Comparison of ENCODE assay signal across 12 cellular contexts in genomic region chr2:238761802-238762373, GRCh38.
A peak's percentile ranks its signal among the peaks of the same experiment; 100 is the strongest.
DNase-seq lines count a peak whose midpoint lies in the region; ATAC-seq and TF ChIP-seq lines count a peak whose summit lies in the region.
"Had no signal": no experiment of that assay in that cellular context is flagged by ENCODE, and none has a peak within 500 bp of the region (broad histone marks: within the 10 kb centered on the region; RNA-seq: fewer than 3 reads in every experiment).

No MANE protein-coding gene starts in this region.

- no peak overlapping the region for H3K27ac ChIP-seq in Karpas-422 (ENCODE audit: low read length)
- no peak overlapping the region for H3K27ac ChIP-seq in naive thymus-derived CD4-positive, alpha-beta T cell (ENCODE audit: low read depth, low read length)

- no peak overlapping the region for H2AFZ ChIP-seq in Karpas-422 (ENCODE audit: low read length)

- no peaks in the 10 kb centered on the region for H4K20me1 ChIP-seq in Karpas-422 (ENCODE audit: insufficient read depth, low read depth, low read length)

- H3K4me1 Mint-ChIP-seq in naive thymus-derived CD4-positive, alpha-beta T cell: peaks cover 0 to 1% (median 0%) of the 10 kb centered on the region in 7 donors

- POLR2A ChIA-PET in naive thymus-derived CD4-positive, alpha-beta T cell (lab: Charles Lee): no interaction called here

- H3K4me2 ChIP-seq in Karpas-422 (ENCODE audit: low read depth, low read length, poor library complexity, severe bottlenecking): no peak overlapping the region

- no peaks in the 10 kb centered on the region for H3K9me3 ChIP-seq in Karpas-422 (ENCODE audit: low read length)
- H3K9me3 ChIP-seq in naive thymus-derived CD4-positive, alpha-beta T cell (ENCODE audit: control insufficient read depth in 2 of 3, low read length in 3 of 3): no peaks in the 10 kb centered on the region

- no peaks in the 10 kb centered on the region for H3K27me3 ChIP-seq in Karpas-422 (ENCODE audit: low read length)
- H3K27me3 ChIP-seq in naive thymus-derived CD4-positive, alpha-beta T cell (ENCODE audit: control insufficient read depth in 2 of 2, insufficient read depth in 2 of 2, low read length in 2 of 2): no peaks in the 10 kb centered on the region

- H3K36me3 Mint-ChIP-seq in naive thymus-derived CD4-positive, alpha-beta T cell: no peaks in the 10 kb centered on the region
- H3K36me3 Mint-ChIP-seq: type B pancreatic cell had no signal

- no peaks in the 10 kb centered on the region for H3K79me2 ChIP-seq in Karpas-422 (ENCODE audit: low read length)

- H3K4me1 ChIP-seq in Karpas-422 (ENCODE audit: low read length): no peaks in the 10 kb centered on the region
- no peaks in the 10 kb centered on the region for H3K4me1 ChIP-seq in naive thymus-derived CD4-positive, alpha-beta T cell (ENCODE audit: control insufficient read depth in 2 of 2, insufficient read depth in 2 of 2, low read length in 2 of 2)

- CTCF ChIA-PET in naive thymus-derived CD4-positive, alpha-beta T cell (lab: Charles Lee): interaction anchor here (0.6 kb wide), 1 partner anchor 46 kb away, joined by 4 read pairs; no protein-coding TSS in a partner anchor

- intact Hi-C loops in naive thymus-derived CD4-positive, alpha-beta T cell (cut with micrococcal nuclease): no loop called here

- no peak overlapping the region for H3K4me3 Mint-ChIP-seq in naive thymus-derived CD4-positive, alpha-beta T cell
- H3K4me3 Mint-ChIP-seq: type B pancreatic cell had no signal

- H3K27me3 Mint-ChIP-seq in naive thymus-derived CD4-positive, alpha-beta T cell: peaks cover 0 to 53% (median 51%) of the 10 kb centered on the region in 5 donors

- H3K9ac ChIP-seq in Karpas-422 (ENCODE audit: low read length): no peak overlapping the region

- DNase-seq in EH (ENCODE audit: low read depth): peak; percentile 62
- peak; percentile 32 for DNase-seq in Karpas-422
- DNase-seq in astrocyte of the hippocampus (ENCODE audit: low read depth, low spot score): peak; percentile 70
- peak; percentile 81 for DNase-seq in iPS-NIHi11 (ENCODE audit: low spot score)
- no peak for DNase-seq in erythroblast (lab: John Stamatoyannopoulos, UW)
- DNase-seq in naive thymus-derived CD4-positive, alpha-beta T cell: no peak
- DNase-seq in NCI-H226: no peak
- DNase-seq: activated gamma-delta T cell; effector memory CD4-positive, alpha-beta T cell; MM.1S had no signal

- no peaks in the 10 kb centered on the region for H3K36me3 ChIP-seq in Karpas-422 (ENCODE audit: insufficient read depth, low read length)
- H3K36me3 ChIP-seq in naive thymus-derived CD4-positive, alpha-beta T cell (ENCODE audit: control insufficient read depth in 2 of 3, insufficient read depth in 3 of 3, low read length in 3 of 3): no peaks in the 10 kb centered on the region

- peaks cover 0 to 7% (median 0%) of the 10 kb centered on the region in 11 donors for H3K9me3 Mint-ChIP-seq in naive thymus-derived CD4-positive, alpha-beta T cell
- H3K9me3 Mint-ChIP-seq: type B pancreatic cell had no signal

- H3K4me3 ChIP-seq in Karpas-422 (ENCODE audit: low read length): no peak overlapping the region
- no peak overlapping the region for H3K4me3 ChIP-seq in naive thymus-derived CD4-positive, alpha-beta T cell (ENCODE audit: low read length)

- H3K9me2 ChIP-seq in Karpas-422 (replicated peaks; ENCODE audit: insufficient read depth, low read length): no peaks in the 10 kb centered on the region

- TF ChIP-seq POLR2A in erythroblast (IDR thresholded peaks at IDR 0.05; ENCODE audit: low read length): no peak

- H3K27ac Mint-ChIP-seq in naive thymus-derived CD4-positive, alpha-beta T cell: no peak overlapping the region
- H3K27ac Mint-ChIP-seq: type B pancreatic cell had no signal

- no peak for ATAC-seq in GM21381 (IDR thresholded peaks at IDR 0.05; ENCODE audit: unreplicated experiment)
- no peak for ATAC-seq in naive thymus-derived CD4-positive, alpha-beta T cell

Comparison
In these comparisons a context has a peak if more than half of its experiments do, and no peak if none do; other contexts are left out.
1. DNase-seq: peak in EH (single experiment), Karpas-422 (single experiment), astrocyte of the hippocampus (single experiment) and iPS-NIHi11 (single experiment); none in erythroblast (0 of 2), naive thymus-derived CD4-positive, alpha-beta T cell (0 of 9) and NCI-H226 (single experiment).